In the genomic region with DNA sequence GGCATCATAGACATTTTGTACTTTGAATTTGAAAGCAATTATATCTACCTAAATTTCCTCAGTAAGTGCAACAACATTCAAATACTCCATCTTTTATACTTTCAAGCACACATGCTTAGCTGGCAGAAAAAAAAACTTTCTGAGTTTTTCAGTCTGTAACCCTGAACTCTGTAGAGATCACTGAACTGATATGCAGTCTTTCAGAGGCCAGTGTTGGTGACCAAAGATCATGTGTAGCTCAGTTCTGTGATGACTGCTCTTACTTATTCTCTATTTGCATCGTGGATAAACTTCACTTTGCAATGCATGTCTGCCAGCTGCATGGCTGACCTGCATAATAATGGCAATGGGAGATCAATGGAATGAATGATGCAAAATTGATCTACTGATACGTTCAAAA, we compare ENCODE assay signal across 11 cellular contexts.
"Had no signal": no experiment of that assay in that cellular context is flagged by ENCODE, and none has a peak within 500 bp of the region (broad histone marks: within the 10 kb centered on the region; RNA-seq: fewer than 3 reads in every experiment).

No MANE protein-coding gene starts in this region.

- FAIRE-seq: H1, H54 had no signal

- H3K4me1 ChIP-seq: HAP-1 had no signal

- H3K4me3 ChIP-seq: GM23248, GM23338, HAP-1 had no signal

- H3K36me3 ChIP-seq: HAP-1 had no signal

- H2AFZ ChIP-seq: GM23248, GM23338 had no signal

- DNase-seq: GM23248, GOT3, H7, H9, HCEC 1CT, HFFc6 had no signal

- H3K9me3 ChIP-seq: HAP-1 had no signal

- H3K9ac ChIP-seq: GM23248 had no signal

- H3K4me2 ChIP-seq: GM23338 had no signal

- ATAC-seq: GM23338, HCT116 had no signal

- H3K27ac ChIP-seq: GM23248 had no signal
